In genomic region chr6:158958504-158959386, GRCh38 we compare ENCODE assay signal across 16 cellular contexts. TPM values are rescaled to one million over a fixed set of nuclear protein-coding genes. Genes with fewer than 3 reads are reported as not detected.
A peak's percentile ranks its signal among the peaks of the same experiment; 100 is the strongest.
DNase-seq lines count a peak whose midpoint lies in the region; ATAC-seq, FAIRE-seq and TF ChIP-seq lines count a peak whose summit lies in the region.
"Had no signal": no experiment of that assay in that cellular context is flagged by ENCODE, and none has a peak within 500 bp of the region (broad histone marks: within the 10 kb centered on the region; RNA-seq: fewer than 3 reads in every experiment).

No MANE protein-coding gene starts in this region.

- TF ChIP-seq CTCF in GM12872 (IDR thresholded peaks at IDR 0.05; ENCODE audit: insufficient read depth, low read depth, low read length): peak; percentile 30; the same call in 1 of the 3 replicates
- TF ChIP-seq CTCF in WERI-Rb-1 (IDR thresholded peaks at IDR 0.05; ENCODE audit: low read depth, low read length): peak; percentile 26; the same call in 1 of the 2 replicates
- TF ChIP-seq CTCF in keratinocyte (optimal IDR thresholded peaks at IDR 0.05 in 1 of 3, IDR thresholded peaks at IDR 0.05 in 1 of 3, conservative IDR thresholded peaks at IDR 0.05 in 1 of 3; ENCODE audit: extremely low read depth in 1 of 3, insufficient read depth in 2 of 3, low read length in 3 of 3): peak; percentile 25 to 47 (median 27)

- peaks cover 10% of the 10 kb centered on the region for H3K4me1 ChIP-seq in keratinocyte (ENCODE audit: control insufficient read depth, extremely low read depth, insufficient read depth, low read length)
- H3K4me1 ChIP-seq: BE2C, testis had no signal

- peak; percentile 74 for FAIRE-seq in keratinocyte (lab: Jason Lieb, UNC)
- FAIRE-seq: frontal cortex had no signal

- no peak overlapping the region for H3K27ac ChIP-seq in WERI-Rb-1
- H3K27ac ChIP-seq in keratinocyte (ENCODE audit: control insufficient read depth, insufficient read depth, low read length): no peak overlapping the region
- H3K27ac ChIP-seq: testis had no signal

- no peaks in the 10 kb centered on the region for H3K9me3 ChIP-seq in WERI-Rb-1 (ENCODE audit: severe bottlenecking)
- H3K9me3 ChIP-seq in keratinocyte (ENCODE audit: control insufficient read depth, low read depth, low read length): no peaks in the 10 kb centered on the region
- H3K9me3 ChIP-seq: BE2C, testis had no signal

- no peak overlapping the region for H3K4me2 ChIP-seq in keratinocyte (ENCODE audit: control insufficient read depth, extremely low read depth, insufficient read depth, low read depth, low read length)

- dilution Hi-C loops in keratinocyte (cut with MboI; ENCODE audit: extremely low pct_ligation_motif_present, low sequenced_read_pairs): no loop called here

- no peaks in the 10 kb centered on the region for H3K79me2 ChIP-seq in keratinocyte (ENCODE audit: control insufficient read depth, insufficient read depth, low read length)

- H2AFZ ChIP-seq in keratinocyte (ENCODE audit: control insufficient read depth, low read length): no peak overlapping the region

- H3K36me3 ChIP-seq in WERI-Rb-1 (no peaks in the 10 kb centered on the region), keratinocyte (ENCODE audit: control insufficient read depth in 2 of 2, extremely low read depth in 1 of 2, insufficient read depth in 2 of 2, low read length in 2 of 2) (no peaks in the 10 kb centered on the region)
- H3K36me3 ChIP-seq: BE2C had no signal

- no peak overlapping the region for H3K9ac ChIP-seq in keratinocyte (ENCODE audit: control insufficient read depth, extremely low read depth, insufficient read depth, low read length)

- DNase-seq in 8988T (peak; percentile 26), WERI-Rb-1 (no peak), keratinocyte (ENCODE audit: low read depth, low spot score) (no peak), SKM-1 treated with dmso at 0.1 percent for 144 hours (lab: John Stamatoyannopoulos, UW; ENCODE audit: unreplicated experiment) (no peak)
- DNase-seq: activated effector memory CD4-positive, alpha-beta T cell treated with Interleukin-2 at 50 U/mL for 16 hours; BE2C; cortex of kidney; left ventricle myocardium superior; posterior cingulate gyrus; T1000; testis had no signal

- no peaks in the 10 kb centered on the region for H4K20me1 ChIP-seq in keratinocyte (ENCODE audit: control insufficient read depth, extremely low read depth, insufficient read depth, low read length)

- H3K9me1 ChIP-seq in keratinocyte (ENCODE audit: control insufficient read depth, extremely low read depth, insufficient read depth, low read length): no peaks in the 10 kb centered on the region

- H3K27me3 ChIP-seq in WERI-Rb-1 (ENCODE audit: insufficient read depth, low read depth, severe bottlenecking): no peaks in the 10 kb centered on the region
- H3K27me3 ChIP-seq in keratinocyte (ENCODE audit: control insufficient read depth, extremely low read depth, insufficient read depth, low read length): no peaks in the 10 kb centered on the region
- H3K27me3 ChIP-seq: BE2C, testis had no signal

- no peak overlapping the region for H3K4me3 ChIP-seq in WERI-Rb-1 (ENCODE audit: low read depth, low read length)
- H3K4me3 ChIP-seq in keratinocyte (ENCODE audit: control insufficient read depth in 2 of 3, extremely low read depth in 1 of 3, insufficient read depth in 2 of 3, low read depth in 1 of 3, low read length in 3 of 3): no peak overlapping the region
- H3K4me3 ChIP-seq: testis had no signal

- no peak for ATAC-seq in GM18519 (IDR thresholded peaks at IDR 0.05; ENCODE audit: low FRiP score, unreplicated experiment)
- ATAC-seq in GM18868 (IDR thresholded peaks at IDR 0.05; ENCODE audit: unreplicated experiment): no peak
- ATAC-seq in HG02885 (IDR thresholded peaks at IDR 0.05; ENCODE audit: poor library complexity, unreplicated experiment): no peak
- ATAC-seq: left ventricle myocardium superior had no signal

RNA-seq across cellular contexts. Expression of gene RSPH3, which starts 41.3 kb away (rescaled TPM):
- 4.3 to 4.5 TPM (median 4.4 TPM) in 3 replicates for polyA plus RNA-seq in keratinocyte
- 12.7 TPM for polyA plus RNA-seq in keratinocyte (2011; ENCODE audit: low read depth)
- polyA plus RNA-seq in keratinocyte (2011; cell fraction: cytosol; rRNA removed): 4.0 and 4.5 TPM in 2 replicates
- 5.3 and 5.8 TPM in 2 replicates for polyA plus RNA-seq in keratinocyte (2011; cell fraction: nucleus; rRNA removed)
- polyA plus RNA-seq in keratinocyte (2012; ENCODE audit: low replicate concordance): 7.0 and 8.9 TPM in 2 replicates
- 3.3 to 6.5 TPM (median 3.4 TPM) in 3 replicates for polyA minus RNA-seq in keratinocyte
- 10.6 TPM for polyA minus RNA-seq in keratinocyte (2011; cell fraction: cytosol; rRNA and poly(A)+ RNA removed)
- 3.1 and 6.9 TPM in 2 replicates for polyA minus RNA-seq in keratinocyte (2011; cell fraction: nucleus; rRNA and poly(A)+ RNA removed)
